Comparison of ENCODE assay signal across 1 cellular context in the genomic region with DNA sequence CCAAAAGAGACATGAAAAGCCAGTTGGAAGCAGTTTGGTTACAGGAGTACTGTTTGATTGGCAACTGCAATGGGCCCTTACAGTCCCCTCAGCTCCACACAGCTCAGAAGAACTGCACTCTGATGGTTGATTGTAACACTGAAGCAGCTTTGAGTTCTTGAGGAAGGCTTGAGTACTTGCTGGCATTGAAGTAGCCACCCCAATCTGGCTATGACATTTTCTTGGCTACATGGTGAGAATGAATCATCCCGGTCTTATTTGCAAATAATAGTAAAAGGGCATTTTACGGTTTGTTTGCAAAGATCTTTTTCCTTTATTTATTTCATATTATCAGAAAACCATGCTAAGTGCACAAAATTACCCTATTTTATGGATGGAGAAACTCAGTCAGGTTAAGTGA.
TF ChIP-seq lines count a peak whose summit lies in the region.

No MANE protein-coding gene starts in this region.

TF ChIP-seq in SK-N-SH, 30 proteins besides CTCF, POLR2A, EP300 and RAD21 (continued from another document):
- TF ChIP-seq, protein P1, sequence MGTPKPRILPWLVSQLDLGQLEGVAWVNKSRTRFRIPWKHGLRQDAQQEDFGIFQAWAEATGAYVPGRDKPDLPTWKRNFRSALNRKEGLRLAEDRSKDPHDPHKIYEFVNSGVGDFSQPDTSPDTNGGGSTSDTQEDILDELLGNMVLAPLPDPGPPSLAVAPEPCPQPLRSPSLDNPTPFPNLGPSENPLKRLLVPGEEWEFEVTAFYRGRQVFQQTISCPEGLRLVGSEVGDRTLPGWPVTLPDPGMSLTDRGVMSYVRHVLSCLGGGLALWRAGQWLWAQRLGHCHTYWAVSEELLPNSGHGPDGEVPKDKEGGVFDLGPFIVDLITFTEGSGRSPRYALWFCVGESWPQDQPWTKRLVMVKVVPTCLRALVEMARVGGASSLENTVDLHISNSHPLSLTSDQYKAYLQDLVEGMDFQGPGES (IDR thresholded peaks at IDR 0.05; ENCODE audit: low read depth, low read length): no peak
- TF ChIP-seq GATA2 (CRISPR knock-in tag; IDR thresholded peaks at IDR 0.05) (no peak), FOSL2 (IDR thresholded peaks at IDR 0.05; ENCODE audit: borderline replicate concordance, low read depth) (peak; percentile 35; the same call in 1 of the 2 replicates), ELF1 (IDR thresholded peaks at IDR 0.05) (no peak), RXRA (IDR thresholded peaks at IDR 0.05; ENCODE audit: borderline replicate concordance, low read depth) (no peak), FOXJ3 (CRISPR knock-in tag; IDR thresholded peaks at IDR 0.05) (no peak), TCF12 (IDR thresholded peaks at IDR 0.05) (no peak), MEF2A (IDR thresholded peaks at IDR 0.05; ENCODE audit: borderline replicate concordance, low read depth) (no peak), YY1 (IDR thresholded peaks at IDR 0.05; ENCODE audit: low read depth) (no peak), NFIC (IDR thresholded peaks at IDR 0.05; ENCODE audit: borderline replicate concordance) (peak; percentile 44; the same call in 1 of the 2 replicates)
- TF ChIP-seq, protein P2, sequence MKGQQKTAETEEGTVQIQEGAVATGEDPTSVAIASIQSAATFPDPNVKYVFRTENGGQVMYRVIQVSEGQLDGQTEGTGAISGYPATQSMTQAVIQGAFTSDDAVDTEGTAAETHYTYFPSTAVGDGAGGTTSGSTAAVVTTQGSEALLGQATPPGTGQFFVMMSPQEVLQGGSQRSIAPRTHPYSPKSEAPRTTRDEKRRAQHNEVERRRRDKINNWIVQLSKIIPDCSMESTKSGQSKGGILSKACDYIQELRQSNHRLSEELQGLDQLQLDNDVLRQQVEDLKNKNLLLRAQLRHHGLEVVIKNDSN (IDR thresholded peaks at IDR 0.05; ENCODE audit: borderline replicate concordance, low read depth): no peak
